Comparison of ENCODE assay signal across 8 cellular contexts in the genomic region with DNA sequence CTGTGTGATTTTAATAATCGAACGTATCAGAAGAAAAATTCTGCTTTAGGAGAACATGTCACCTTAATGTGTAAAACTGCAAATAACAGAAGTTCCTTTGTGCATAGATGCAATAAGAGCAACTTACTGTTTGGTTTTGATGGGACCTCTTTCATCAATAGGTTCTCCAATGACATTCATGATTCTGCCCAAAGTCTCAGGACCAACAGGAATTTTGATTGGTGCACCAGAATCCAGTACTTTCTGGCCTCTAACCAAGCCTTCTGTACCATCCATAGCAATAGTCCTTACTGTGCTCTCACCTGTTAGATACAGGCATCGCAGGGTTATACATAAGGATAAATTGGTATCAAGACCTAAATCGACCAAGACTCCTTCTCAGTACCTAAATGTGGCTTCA. TPM values are rescaled to one million over a fixed set of nuclear protein-coding genes. Genes with fewer than 3 reads are reported as not detected.
A peak's percentile ranks its signal among the peaks of the same experiment; 100 is the strongest.
DNase-seq lines count a peak whose midpoint lies in the region; ATAC-seq and TF ChIP-seq lines count a peak whose summit lies in the region.

No MANE protein-coding gene starts in this region.

- H3K4me3 ChIP-seq in Peyer's patch (peak overlapping the region; percentile 80 to 95 (median 86)), esophagus muscularis mucosa (peak overlapping the region; percentile 61 to 98 (median 76)), parathyroid adenoma (ENCODE audit: low read depth, low read length) (peak overlapping the region; percentile 100)

- H3K9ac ChIP-seq in parathyroid adenoma, result no peak overlapping the region

- H3K4me1 ChIP-seq in Peyer's patch (peaks cover 0 to 20% (median 7%) of the 10 kb centered on the region in 4 donors), esophagus muscularis mucosa (peaks cover 32 to 63% (median 59%) of the 10 kb centered on the region in 4 donors), parathyroid adenoma (peaks cover 17% of the 10 kb centered on the region)

- no peaks in the 10 kb centered on the region for H3K27me3 ChIP-seq in Peyer's patch
- no peaks in the 10 kb centered on the region for H3K27me3 ChIP-seq in esophagus muscularis mucosa
- H3K27me3 ChIP-seq in parathyroid adenoma (ENCODE audit: control insufficient read depth, insufficient read depth, low read length), result no peaks in the 10 kb centered on the region

- H3K27ac ChIP-seq in Peyer's patch, result peak overlapping the region; percentile 90 to 96 (median 92)
- H3K27ac ChIP-seq in esophagus muscularis mucosa (replicated peaks in 1 of 4), result peak overlapping the region; percentile 85 to 96 (median 90)
- peak overlapping the region; percentile 98 for H3K27ac ChIP-seq in parathyroid adenoma

- no peak for TF ChIP-seq EP300 in esophagus muscularis mucosa (IDR thresholded peaks at IDR 0.05)

- H3K4me2 ChIP-seq in parathyroid adenoma (ENCODE audit: low read length), result peak overlapping the region; percentile 89

- intact Hi-C loops in esophagus muscularis mucosa (cut with DNase I), result loop anchor here (2.0 to 5.0 kb wide), 2 partner anchors 43 to 82 kb away; a partner anchor contains a TSS

- 45% methylated on average over 4 of the region's 4 CpGs for WGBS in esophagus muscularis mucosa

- TF ChIP-seq CTCF in Peyer's patch (IDR thresholded peaks at IDR 0.05), result no peak
- no peak for TF ChIP-seq CTCF in esophagus muscularis mucosa (IDR thresholded peaks at IDR 0.05)
- TF ChIP-seq CTCF in parathyroid adenoma (IDR thresholded peaks at IDR 0.05), result no peak

- no peak overlapping the region for H2AFZ ChIP-seq in parathyroid adenoma

- peaks cover 34% of the 10 kb centered on the region for H3K79me2 ChIP-seq in parathyroid adenoma

- peaks cover 0 to 48% (median 3%) of the 10 kb centered on the region in 3 donors for H3K36me3 ChIP-seq in Peyer's patch
- peaks cover 35 to 53% (median 47%) of the 10 kb centered on the region in 4 donors for H3K36me3 ChIP-seq in esophagus muscularis mucosa
- H3K36me3 ChIP-seq in parathyroid adenoma (ENCODE audit: control insufficient read depth, insufficient read depth, low read length), result peaks cover 4% of the 10 kb centered on the region

- H3K9me3 ChIP-seq in Peyer's patch, result no peaks in the 10 kb centered on the region
- H3K9me3 ChIP-seq in esophagus muscularis mucosa, result no peaks in the 10 kb centered on the region
- H3K9me3 ChIP-seq in parathyroid adenoma (ENCODE audit: control insufficient read depth, low read length), result no peaks in the 10 kb centered on the region

- peak; percentile 40 for DNase-seq in EH (ENCODE audit: low read depth)
- DNase-seq in Peyer's patch, result no peak
- no peak for DNase-seq in esophagus muscularis mucosa (ENCODE audit: extremely low spot score)
- no peak for DNase-seq in NCI-H2196 treated with DMSO at 0.1 percent for 48 hours (lab: John Stamatoyannopoulos, UW; ENCODE audit: unreplicated experiment)
- no peak for DNase-seq in NAMALWA (ENCODE audit: low spot score)
- no peak for DNase-seq in NCI-H146 (lab: John Stamatoyannopoulos, UW)

- no peak for ATAC-seq in HG03139 (IDR thresholded peaks at IDR 0.05; ENCODE audit: unreplicated experiment)

- no peak for TF ChIP-seq POLR2A in Peyer's patch (IDR thresholded peaks at IDR 0.05)
- no peak for TF ChIP-seq POLR2A in esophagus muscularis mucosa (IDR thresholded peaks at IDR 0.05; ENCODE audit: low read depth)

RNA-seq across cellular contexts. Expression of a gene that starts 1.1 kb away (rescaled TPM):
- 100 to 1,000 TPM; 333 to 768 (median 688) TPM for total RNA-seq in Peyer's patch
- total RNA-seq in esophagus muscularis mucosa, result 100 to 1,000 TPM; 383 to 465 (median 424) TPM

RNA-seq across cellular contexts. Expression of a gene that starts 14.5 kb away (rescaled TPM):
- 100 to 1,000 TPM in 3 of 4 donors, 10 to 100 TPM in 1; 98.2 to 259 (median 141) TPM for total RNA-seq in Peyer's patch
- 10 to 100 TPM; 45.4 to 65.6 (median 61.5) TPM for total RNA-seq in esophagus muscularis mucosa

RNA-seq across cellular contexts. Expression of a gene that starts 43.4 kb away (rescaled TPM):
- 10 to 100 TPM; 50.6 to 95.7 (median 67.3) TPM for total RNA-seq in Peyer's patch
- total RNA-seq in esophagus muscularis mucosa, result 100 to 1,000 TPM in 1 of 4 donors, 10 to 100 TPM in 3; 86.8 to 118 (median 92.0) TPM
